Comparison of ENCODE assay signal across 11 cellular contexts in the genomic region with DNA sequence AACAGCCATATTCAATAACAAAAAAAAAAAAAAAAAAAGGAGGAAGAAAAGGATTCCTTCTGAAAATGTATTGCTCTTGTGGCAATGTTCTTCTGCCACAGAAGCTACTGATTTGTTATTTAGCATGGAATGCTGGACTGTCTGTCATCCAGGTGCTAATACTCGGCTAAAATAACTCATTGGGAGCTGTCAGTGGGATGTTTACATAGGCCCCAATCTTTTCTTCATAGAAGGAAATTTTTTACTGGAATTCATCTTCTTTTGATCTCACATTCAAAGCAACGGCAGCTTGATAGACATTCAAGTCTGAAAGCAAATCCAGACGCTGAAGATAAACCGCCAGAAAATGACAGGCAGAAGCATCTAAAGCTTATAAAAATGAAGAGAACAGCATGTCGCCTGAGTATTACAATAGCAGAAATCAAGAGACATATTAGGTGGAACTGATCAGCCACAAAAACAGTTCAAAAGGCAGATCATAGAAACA.
A peak's percentile ranks its signal among the peaks of the same experiment; 100 is the strongest.
DNase-seq lines count a peak whose midpoint lies in the region; ATAC-seq and TF ChIP-seq lines count a peak whose summit lies in the region.
"Had no signal": no experiment of that assay in that cellular context is flagged by ENCODE, and none has a peak within 500 bp of the region (broad histone marks: within the 10 kb centered on the region; RNA-seq: fewer than 3 reads in every experiment).

No MANE protein-coding gene starts in this region.

- H3K4me3 Mint-ChIP-seq in activated CD8-positive, alpha-beta memory T cell treated with anti-CD3 and anti-CD28 coated beads, Interleukin-2, amount 10 ng/mL, durations not matched to agents 7 days and 5 days = peak overlapping the region; percentile 90
- H3K4me3 Mint-ChIP-seq in activated naive CD8-positive, alpha-beta T cell treated with anti-CD3 and anti-CD28 coated beads for 36 hours = peak overlapping the region; percentile 87

- H3K27ac Mint-ChIP-seq in activated CD8-positive, alpha-beta memory T cell treated with anti-CD3 and anti-CD28 coated beads, Interleukin-2, amount 10 ng/mL, durations not matched to agents 7 days and 5 days = peak overlapping the region; percentile 92
- peak overlapping the region; percentile 95 for H3K27ac Mint-ChIP-seq in activated naive CD8-positive, alpha-beta T cell treated with anti-CD3 and anti-CD28 coated beads for 36 hours

- no peak overlapping the region for H3K23ac ChIP-seq in mesenchymal stem cell (ENCODE audit: low read length in 2 of 2)

- H3K9me3 Mint-ChIP-seq in activated CD8-positive, alpha-beta memory T cell treated with anti-CD3 and anti-CD28 coated beads, Interleukin-2, amount 10 ng/mL, durations not matched to agents 7 days and 5 days (ENCODE audit: low read depth) = no peaks in the 10 kb centered on the region
- H3K9me3 Mint-ChIP-seq in activated naive CD8-positive, alpha-beta T cell treated with anti-CD3 and anti-CD28 coated beads for 36 hours = no peaks in the 10 kb centered on the region

- intact Hi-C loops in testis (cut with DNase I; ENCODE audit: low total_unique reads) = no loop called here

- no peak for ATAC-seq in activated CD8-positive, alpha-beta memory T cell treated with anti-CD3 and anti-CD28 coated beads, Interleukin-2, amount 10 ng/mL, durations not matched to agents 7 days and 5 days
- ATAC-seq in HG03196 (IDR thresholded peaks at IDR 0.05; ENCODE audit: unreplicated experiment) (no peak), HG03280 (IDR thresholded peaks at IDR 0.05; ENCODE audit: unreplicated experiment) (no peak)

- peaks cover 17% of the 10 kb centered on the region for H3K4me1 ChIP-seq in mesenchymal stem cell (ENCODE audit: control insufficient read depth, insufficient read depth, low read depth, low read length)
- peaks cover 8% of the 10 kb centered on the region for H3K4me1 ChIP-seq in testis

- H3K4me2 ChIP-seq in mesenchymal stem cell (ENCODE audit: low read length, poor library complexity, severe bottlenecking) = no peak overlapping the region

- peak overlapping the region in 1 of 2 experiments; percentile 73 for H3K18ac ChIP-seq in mesenchymal stem cell (ENCODE audit: low read depth in 1 of 2, low read length in 2 of 2)

- no peak overlapping the region for H3K4ac ChIP-seq in mesenchymal stem cell (ENCODE audit: low read depth in 1 of 2, low read length in 2 of 2)

- no peaks in the 10 kb centered on the region for H3K27me3 ChIP-seq in mesenchymal stem cell (ENCODE audit: control insufficient read depth in 1 of 2, insufficient read depth in 1 of 2, low read length in 2 of 2)
- H3K27me3 ChIP-seq in testis = no peaks in the 10 kb centered on the region

- CTCF ChIA-PET in activated CD8-positive, alpha-beta memory T cell treated with anti-CD3 and anti-CD28 coated beads, Interleukin-2, amount 10 ng/mL, durations not matched to agents 7 days and 5 days (lab: Charles Lee) = interaction anchor here (1.0 to 2.5 kb wide), 6 partner anchors 13 to 325 kb away, joined by 3 to 8 read pairs (median 4); no protein-coding TSS in a partner anchor

- no peaks in the 10 kb centered on the region for H3K36me3 Mint-ChIP-seq in activated CD8-positive, alpha-beta memory T cell treated with anti-CD3 and anti-CD28 coated beads, Interleukin-2, amount 10 ng/mL, durations not matched to agents 7 days and 5 days
- H3K36me3 Mint-ChIP-seq in activated naive CD8-positive, alpha-beta T cell treated with anti-CD3 and anti-CD28 coated beads for 36 hours = peaks cover 37% of the 10 kb centered on the region

- TF ChIP-seq CTCF in testis (IDR thresholded peaks at IDR 0.05) = no peak

- no peaks in the 10 kb centered on the region for H3K9me3 ChIP-seq in mesenchymal stem cell (ENCODE audit: control insufficient read depth, low read length)
- no peaks in the 10 kb centered on the region for H3K9me3 ChIP-seq in testis

- DNase-seq in activated CD8-positive, alpha-beta memory T cell treated with anti-CD3 and anti-CD28 coated beads, Interleukin-2, amount 10 ng/mL, durations not matched to agents 7 days and 5 days = no peak
- no peak for DNase-seq in activated CD8-positive, alpha-beta memory T cell treated with anti-CD3 and anti-CD28 coated beads for 24 hours
- DNase-seq in activated naive CD8-positive, alpha-beta T cell treated with anti-CD3 and anti-CD28 coated beads for 36 hours = no peak
- DNase-seq in mesenchymal stem cell (no peak), testis (no peak), COLO829 (ENCODE audit: low spot score) (no peak)
- DNase-seq: activated effector memory CD4-positive, alpha-beta T cell treated with anti-CD3 and anti-CD28 coated beads, Interleukin-2, amount 50 U/mL, for 16 hours; SIG-M5; stimulated activated CD4-positive, alpha-beta T cell treated with anti-CD3 and anti-CD28 coated beads, Interleukin-12 subunit alpha, Interleukin-12 subunit beta, amount 100 ng/mL, for 4 hours had no signal

- H3K4me3 ChIP-seq in mesenchymal stem cell (ENCODE audit: insufficient read depth in 1 of 2, low read depth in 1 of 2, low read length in 2 of 2) (peak overlapping the region in 1 of 2 experiments; percentile 84), testis (no peak overlapping the region)

- no peak for TF ChIP-seq POLR2A in testis (IDR thresholded peaks at IDR 0.05)

- H3K14ac ChIP-seq in mesenchymal stem cell (ENCODE audit: low read length in 2 of 2) = no peak overlapping the region

- H3K27ac ChIP-seq in mesenchymal stem cell (ENCODE audit: low read length, poor library complexity, severe bottlenecking) (peak overlapping the region; percentile 39), testis (peak overlapping the region; percentile 86 to 88)

- H3K4me1 Mint-ChIP-seq in activated CD8-positive, alpha-beta memory T cell treated with anti-CD3 and anti-CD28 coated beads, Interleukin-2, amount 10 ng/mL, durations not matched to agents 7 days and 5 days = peaks cover 46% of the 10 kb centered on the region
- H3K4me1 Mint-ChIP-seq in activated naive CD8-positive, alpha-beta T cell treated with anti-CD3 and anti-CD28 coated beads for 36 hours = peaks cover 64% of the 10 kb centered on the region

- no peak overlapping the region for H2BK15ac ChIP-seq in mesenchymal stem cell (ENCODE audit: low read depth, poor library complexity, severe bottlenecking)

- H4K91ac ChIP-seq in mesenchymal stem cell (ENCODE audit: low read length) = no peak overlapping the region

- no peak overlapping the region for H2BK5ac ChIP-seq in mesenchymal stem cell (ENCODE audit: low read depth, low read length, poor library complexity, severe bottlenecking)

- no peak overlapping the region for H2AK5ac ChIP-seq in mesenchymal stem cell (ENCODE audit: low read length, severe bottlenecking)

- H2BK120ac ChIP-seq in mesenchymal stem cell (ENCODE audit: low read depth, low read length) = no peak overlapping the region

- H3K27me3 Mint-ChIP-seq in activated CD8-positive, alpha-beta memory T cell treated with anti-CD3 and anti-CD28 coated beads, Interleukin-2, amount 10 ng/mL, durations not matched to agents 7 days and 5 days = peaks cover 3% of the 10 kb centered on the region
- no peaks in the 10 kb centered on the region for H3K27me3 Mint-ChIP-seq in activated naive CD8-positive, alpha-beta T cell treated with anti-CD3 and anti-CD28 coated beads for 36 hours

- peaks cover 10% of the 10 kb centered on the region for H3K79me1 ChIP-seq in mesenchymal stem cell (replicated peaks; ENCODE audit: low read length, poor library complexity, severe bottlenecking)

- H3K36me3 ChIP-seq in mesenchymal stem cell (ENCODE audit: control insufficient read depth in 1 of 2, insufficient read depth in 2 of 2, low read depth in 1 of 2, low read length in 2 of 2) (no peaks in the 10 kb centered on the region), testis (ENCODE audit: low read depth, missing control alignments) (no peaks in the 10 kb centered on the region)

- H3K9ac ChIP-seq in mesenchymal stem cell (ENCODE audit: low read length) = peak overlapping the region; percentile 97

- no peak overlapping the region for H2AFZ ChIP-seq in mesenchymal stem cell (ENCODE audit: low read depth, low read length)

- 67% methylated on average over 3 of the region's 5 CpGs for WGBS in mesenchymal stem cell
- 75 to 84% methylated on average over 5 of the region's 5 CpGs for WGBS in testis, 2 donors

- H4K8ac ChIP-seq in mesenchymal stem cell (ENCODE audit: low read length) = no peak overlapping the region

- H2BK12ac ChIP-seq in mesenchymal stem cell (ENCODE audit: low read length in 2 of 2) = no peak overlapping the region
